Comparison of ENCODE assay signal across 18 cellular contexts in the genomic region with DNA sequence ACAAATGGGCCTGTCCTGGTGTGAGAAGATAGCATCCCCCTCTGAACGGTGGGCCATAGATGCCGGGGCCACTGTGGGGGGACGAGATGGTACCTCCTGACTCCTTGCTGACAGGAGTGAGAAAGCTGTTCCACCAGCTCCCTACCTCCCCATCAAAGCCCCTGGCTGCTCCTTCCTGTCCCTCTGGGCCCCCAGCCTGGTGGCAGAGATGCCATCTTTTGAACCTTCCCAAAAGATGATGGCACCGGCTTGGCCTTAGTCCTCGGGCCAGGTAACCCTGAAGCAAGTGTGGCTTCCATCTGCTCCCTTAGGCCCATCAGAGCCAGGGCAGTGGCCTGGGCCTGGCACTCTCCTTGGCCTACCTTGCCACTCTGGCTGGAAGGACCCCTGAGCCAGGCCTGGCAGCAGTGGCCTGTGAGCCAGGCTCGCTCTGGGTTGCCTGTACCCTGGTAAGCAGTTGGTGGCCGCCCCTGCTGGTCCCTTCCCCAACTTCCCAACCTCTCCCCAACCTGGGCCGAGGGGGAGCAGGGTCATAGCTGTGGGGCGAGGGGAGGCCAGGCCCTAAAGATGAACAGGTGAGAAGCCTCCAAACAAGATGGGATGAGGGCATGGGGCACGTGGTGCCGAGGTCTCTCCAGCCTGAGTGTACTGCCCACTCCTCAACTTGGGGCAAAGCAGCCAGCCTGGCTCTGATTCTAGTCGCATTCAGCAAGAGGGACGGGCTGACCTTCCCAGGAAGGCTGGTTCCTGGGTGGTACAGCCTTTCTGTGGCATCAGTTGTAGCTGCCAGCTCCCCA. TPM values are rescaled to one million over a fixed set of nuclear protein-coding genes. Genes with fewer than 3 reads are reported as not detected.
A peak's percentile ranks its signal among the peaks of the same experiment; 100 is the strongest.
DNase-seq lines count a peak whose midpoint lies in the region; ATAC-seq, FAIRE-seq and TF ChIP-seq lines count a peak whose summit lies in the region.
"Had no signal": no experiment of that assay in that cellular context is flagged by ENCODE, and none has a peak within 500 bp of the region (broad histone marks: within the 10 kb centered on the region; RNA-seq: fewer than 3 reads in every experiment).

No MANE protein-coding gene starts in this region.

- H3K4ac ChIP-seq in H9 (ENCODE audit: low read depth, low read length), result no peak overlapping the region

- intact Hi-C loops in activated CD8-positive, alpha-beta T cell treated with anti-CD3 and anti-CD28 coated beads for 36 hours (cut with micrococcal nuclease), result no loop called here
- intact Hi-C loops in endothelial cell of umbilical vein (cut with micrococcal nuclease), result no loop called here

- H3K23ac ChIP-seq in H9 (ENCODE audit: insufficient read length, low read depth, low read length), result no peak overlapping the region

- no peak overlapping the region for H2BK12ac ChIP-seq in H9 (ENCODE audit: insufficient read length, low read depth, low read length)

- dilution Hi-C loops in endothelial cell of umbilical vein (cut with MboI; ENCODE audit: extremely low pct_ligation_motif_present, low sequenced_read_pairs), result no loop called here

- H3K27ac Mint-ChIP-seq in activated CD8-positive, alpha-beta T cell treated with anti-CD3 and anti-CD28 coated beads for 36 hours, result peak overlapping the region; percentile 34
- no peak overlapping the region for H3K27ac Mint-ChIP-seq in activated CD8-positive, alpha-beta T cell treated with anti-CD3 and anti-CD28 coated beads, Interleukin-2, amount 10 ng/mL, durations not matched to agents 7 days and 5 days
- H3K27ac Mint-ChIP-seq in IgD-negative memory B cell (peak overlapping the region in 2 of 3 donors; percentile 63 to 74), H9 (no peak overlapping the region)
- H3K27ac Mint-ChIP-seq: activated B cell treated with CpG ODN at 0.5 μM for 24 hours; T-helper 1 cell treated with Interleukin-12 subunit alpha and Interleukin-12 subunit beta and Interleukin-4 antibody, amounts not matched to agents 30 μg/mL and 1 μg/mL, for 36 hours had no signal

- WGBS in H9 (ENCODE audit: extremely low coverage, insufficient read length, low lambda C conversion rate), result no CpG with 5 or more reads among the region's 13 CpGs

- H3K27ac ChIP-seq in endothelial cell of umbilical vein (ENCODE audit: insufficient read depth, low read depth, low read length) (no peak overlapping the region), H9 (ENCODE audit: insufficient read length, low read depth, low read length) (no peak overlapping the region), WERI-Rb-1 (no peak overlapping the region)
- H3K27ac ChIP-seq: BLaER1, heart left ventricle had no signal

- no peak for TF ChIP-seq CTCF in activated CD8-positive, alpha-beta T cell treated with anti-CD3 and anti-CD28 coated beads for 36 hours (IDR thresholded peaks at IDR 0.05)
- TF ChIP-seq CTCF in endothelial cell of umbilical vein (IDR thresholded peaks at IDR 0.05; ENCODE audit: extremely low read depth in 1 of 2, insufficient read depth in 1 of 2, low read depth in 1 of 2, low read length in 2 of 2) (no peak), H9 (conservative IDR thresholded peaks at IDR 0.05) (no peak), WERI-Rb-1 (IDR thresholded peaks at IDR 0.05; ENCODE audit: low read depth, low read length) (no peak)

- H3K9ac ChIP-seq in endothelial cell of umbilical vein (replicated peaks; ENCODE audit: extremely low read depth, insufficient read depth, low read length) (no peak overlapping the region), H9 (ENCODE audit: extremely low read depth, insufficient read length, low read length) (no peak overlapping the region)
- H3K9ac ChIP-seq: BLaER1 had no signal

- no peak overlapping the region for H2BK5ac ChIP-seq in H9 (ENCODE audit: insufficient read length, low read length)

- no peak overlapping the region for H4K91ac ChIP-seq in H9 (ENCODE audit: insufficient read length, low read depth, low read length)

- no peaks in the 10 kb centered on the region for H3K9me3 Mint-ChIP-seq in activated CD8-positive, alpha-beta T cell treated with anti-CD3 and anti-CD28 coated beads for 36 hours
- H3K9me3 Mint-ChIP-seq in activated CD8-positive, alpha-beta T cell treated with anti-CD3 and anti-CD28 coated beads, Interleukin-2, amount 10 ng/mL, durations not matched to agents 7 days and 5 days (ENCODE audit: insufficient read depth), result no peaks in the 10 kb centered on the region
- H3K9me3 Mint-ChIP-seq in IgD-negative memory B cell (no peaks in the 10 kb centered on the region), H9 (no peaks in the 10 kb centered on the region)
- H3K9me3 Mint-ChIP-seq: activated B cell treated with CpG ODN at 0.5 μM for 24 hours; T-helper 1 cell treated with Interleukin-12 subunit alpha and Interleukin-12 subunit beta and Interleukin-4 antibody, amounts not matched to agents 30 μg/mL and 1 μg/mL, for 36 hours had no signal

- H3K4me1 Mint-ChIP-seq in activated CD8-positive, alpha-beta T cell treated with anti-CD3 and anti-CD28 coated beads for 36 hours (ENCODE audit: low read depth), result peaks cover 12% of the 10 kb centered on the region
- no peaks in the 10 kb centered on the region for H3K4me1 Mint-ChIP-seq in activated CD8-positive, alpha-beta T cell treated with anti-CD3 and anti-CD28 coated beads, Interleukin-2, amount 10 ng/mL, durations not matched to agents 7 days and 5 days (ENCODE audit: low read depth)
- H3K4me1 Mint-ChIP-seq in IgD-negative memory B cell, result peaks cover under 1 to 2% (median 2%) of the 10 kb centered on the region in 3 donors
- peaks cover 5 to 6% of the 10 kb centered on the region in 2 experiments for H3K4me1 Mint-ChIP-seq in H9

- no peak overlapping the region for H4K8ac ChIP-seq in H9 (replicated peaks; ENCODE audit: insufficient read length, low read depth, low read length)

- TF ChIP-seq POLR2A in endothelial cell of umbilical vein (IDR thresholded peaks at IDR 0.05; ENCODE audit: low read depth, low read length), result peak; percentile 41

- no peak for DNase-seq in activated CD8-positive, alpha-beta T cell treated with anti-CD3 and anti-CD28 coated beads for 36 hours
- no peak for DNase-seq in activated CD8-positive, alpha-beta T cell treated with anti-CD3 and anti-CD28 coated beads, Interleukin-2, amount 10 ng/mL, durations not matched to agents 7 days and 5 days
- no peak for DNase-seq in endothelial cell of umbilical vein (ENCODE audit: low read depth, low spot score)
- peak; percentile 23 for DNase-seq in stimulated activated CD8-positive, alpha-beta memory T cell treated with anti-CD3 and anti-CD28 coated beads, Interleukin-4, amount 100 ng/mL, for 48 hours
- no peak for DNase-seq in H9
- DNase-seq in WERI-Rb-1, result no peak
- DNase-seq in iPS-NIHi11 (ENCODE audit: low spot score), result no peak
- DNase-seq: activated B cell treated with CpG ODN at 0.5 μM for 24 hours; activated naive CD4-positive, alpha-beta T cell; GF-D8; heart left ventricle; KBM-7; NCI-H2081 treated with DMSO at 0.1 percent for 48 hours; NCI-H524 had no signal

- H2BK120ac ChIP-seq in H9 (ENCODE audit: low read depth, low read length, poor library complexity, severe bottlenecking), result no peak overlapping the region

- H3K4me1 ChIP-seq in endothelial cell of umbilical vein (ENCODE audit: control insufficient read depth, extremely low read depth, insufficient read depth, low read length) (peaks cover 26% of the 10 kb centered on the region), H9 (ENCODE audit: insufficient read depth, low read length) (no peaks in the 10 kb centered on the region)
- H3K4me1 ChIP-seq: BLaER1 had no signal

- H4K20me1 ChIP-seq in endothelial cell of umbilical vein (replicated peaks; ENCODE audit: control insufficient read depth, extremely low read depth, insufficient read depth, low read length) (no peaks in the 10 kb centered on the region), H9 (ENCODE audit: control insufficient read depth, insufficient read depth, insufficient read length) (no peaks in the 10 kb centered on the region)

- no peak overlapping the region for H2BK20ac ChIP-seq in H9 (ENCODE audit: low read depth, low read length, poor library complexity, severe bottlenecking)

- H2BK15ac ChIP-seq in H9 (ENCODE audit: low read depth, low read length), result no peak overlapping the region

- CTCF ChIA-PET in activated CD8-positive, alpha-beta T cell treated with anti-CD3 and anti-CD28 coated beads for 36 hours (lab: Charles Lee), result interaction anchor here (2.2 kb wide), 1 partner anchor 67 kb away, joined by 4 read pairs; no protein-coding TSS in a partner anchor
- CTCF ChIA-PET in activated CD8-positive, alpha-beta T cell treated with anti-CD3 and anti-CD28 coated beads, Interleukin-2, amount 10 ng/mL, durations not matched to agents 7 days and 5 days (lab: Charles Lee), result interaction anchor here (0.6 kb wide), 1 partner anchor 149 kb away, joined by 4 read pairs; no protein-coding TSS in a partner anchor
- CTCF ChIA-PET in endothelial cell of umbilical vein (lab: Charles Lee), result interaction anchor here (1.8 kb wide), 1 partner anchor 149 kb away, joined by 5 read pairs; no protein-coding TSS in a partner anchor

- no peaks in the 10 kb centered on the region for H3K9me1 ChIP-seq in endothelial cell of umbilical vein (replicated peaks; ENCODE audit: control insufficient read depth, extremely low read depth, insufficient read depth, low read length)

- no peak overlapping the region for H2AK5ac ChIP-seq in H9 (ENCODE audit: insufficient read length, low read length)

- no peaks in the 10 kb centered on the region for H3K27me3 Mint-ChIP-seq in activated CD8-positive, alpha-beta T cell treated with anti-CD3 and anti-CD28 coated beads for 36 hours
- no peaks in the 10 kb centered on the region for H3K27me3 Mint-ChIP-seq in activated CD8-positive, alpha-beta T cell treated with anti-CD3 and anti-CD28 coated beads, Interleukin-2, amount 10 ng/mL, durations not matched to agents 7 days and 5 days (ENCODE audit: low read depth)
- no peaks in the 10 kb centered on the region for H3K27me3 Mint-ChIP-seq in IgD-negative memory B cell
- no peaks in the 10 kb centered on the region for H3K27me3 Mint-ChIP-seq in H9 (ENCODE audit: low read depth)
- H3K27me3 Mint-ChIP-seq: activated B cell treated with CpG ODN at 0.5 μM for 24 hours had no signal

- BruUV-seq in endothelial cell of umbilical vein (replicated peaks; lab: Mats Ljungman, UMichigan), result no TSS peak

- peaks cover 35% of the 10 kb centered on the region for H3K36me3 Mint-ChIP-seq in activated CD8-positive, alpha-beta T cell treated with anti-CD3 and anti-CD28 coated beads for 36 hours (ENCODE audit: low read depth)
- H3K36me3 Mint-ChIP-seq in activated CD8-positive, alpha-beta T cell treated with anti-CD3 and anti-CD28 coated beads, Interleukin-2, amount 10 ng/mL, durations not matched to agents 7 days and 5 days (ENCODE audit: low read depth), result peaks cover 38% of the 10 kb centered on the region
- H3K36me3 Mint-ChIP-seq in IgD-negative memory B cell (peaks cover 3% of the 10 kb centered on the region), H9 (ENCODE audit: insufficient read depth in 1 of 3, low read depth in 3 of 3) (peaks cover 18 to 61% (median 47%) of the 10 kb centered on the region in 3 experiments)

- H3K4me3 ChIP-seq in endothelial cell of umbilical vein (replicated peaks in 1 of 3; ENCODE audit: insufficient read depth in 1 of 3, low read depth in 1 of 3, low read length in 3 of 3), result no peak overlapping the region
- H3K4me3 ChIP-seq in WERI-Rb-1 (ENCODE audit: low read depth, low read length), result no peak overlapping the region
- H3K4me3 ChIP-seq: BLaER1, heart left ventricle had no signal

- no peak overlapping the region for H3K14ac ChIP-seq in H9 (ENCODE audit: insufficient read depth, low read length)

- H3K36me3 ChIP-seq in endothelial cell of umbilical vein (ENCODE audit: control insufficient read depth in 2 of 2, extremely low read depth in 1 of 2, insufficient read depth in 2 of 2, low read length in 2 of 2) (peaks cover 15 to 45% of the 10 kb centered on the region in 2 experiments), WERI-Rb-1 (peaks cover 84% of the 10 kb centered on the region)

- H3K56ac ChIP-seq in H9 (ENCODE audit: insufficient read length, low read depth, low read length), result no peak overlapping the region

- H4K5ac ChIP-seq in H9 (ENCODE audit: insufficient read length, low read depth, low read length), result no peak overlapping the region

- no peak overlapping the region for H3K4me2 ChIP-seq in endothelial cell of umbilical vein (ENCODE audit: insufficient read depth, low read length)
- H3K4me2 ChIP-seq in H9 (ENCODE audit: insufficient read depth, insufficient read length, low read length), result no peak overlapping the region
- H3K4me2 ChIP-seq: BLaER1 had no signal

- H3K27me3 ChIP-seq in endothelial cell of umbilical vein (ENCODE audit: control insufficient read depth in 2 of 2, insufficient read depth in 2 of 2, low read length in 2 of 2), result no peaks in the 10 kb centered on the region
- no peaks in the 10 kb centered on the region for H3K27me3 ChIP-seq in H9 (ENCODE audit: insufficient read depth, low read length)
- H3K27me3 ChIP-seq in WERI-Rb-1 (ENCODE audit: insufficient read depth, low read depth, severe bottlenecking), result no peaks in the 10 kb centered on the region
- H3K27me3 ChIP-seq: BLaER1, heart left ventricle had no signal

- H3T11ph ChIP-seq in H9 (ENCODE audit: low read length), result no peak overlapping the region

- H3K23me2 ChIP-seq in H9 (ENCODE audit: insufficient read length, low read depth, low read length, poor library complexity, severe bottlenecking), result no peaks in the 10 kb centered on the region

- H3K18ac ChIP-seq in H9 (ENCODE audit: insufficient read length, low read depth, low read length), result no peak overlapping the region

- no peaks in the 10 kb centered on the region for H3K79me1 ChIP-seq in H9 (ENCODE audit: insufficient read depth, low read depth, low read length, poor library complexity, severe bottlenecking)

- H3K9me3 ChIP-seq in endothelial cell of umbilical vein (replicated peaks; ENCODE audit: control insufficient read depth, insufficient read depth, low read length) (no peaks in the 10 kb centered on the region), H9 (ENCODE audit: control insufficient read depth, low read depth, low read length) (no peaks in the 10 kb centered on the region), WERI-Rb-1 (ENCODE audit: severe bottlenecking) (no peaks in the 10 kb centered on the region)
- H3K9me3 ChIP-seq: BLaER1, heart left ventricle had no signal

- H3K79me2 ChIP-seq in endothelial cell of umbilical vein (ENCODE audit: control insufficient read depth, insufficient read depth, low read length) (no peaks in the 10 kb centered on the region), H9 (ENCODE audit: insufficient read depth, low read length) (no peaks in the 10 kb centered on the region)

- POLR2A ChIA-PET in activated CD8-positive, alpha-beta T cell treated with anti-CD3 and anti-CD28 coated beads for 36 hours (lab: Charles Lee), result interaction anchor here (1.0 to 1.4 kb wide), 2 partner anchors 34 to 93 kb away, joined by 3 read pairs; no protein-coding TSS in a partner anchor
- POLR2A ChIA-PET in activated CD8-positive, alpha-beta T cell treated with anti-CD3 and anti-CD28 coated beads, Interleukin-2, amount 10 ng/mL, durations not matched to agents 7 days and 5 days (lab: Charles Lee), result interaction anchor here (0.7 kb wide), 1 partner anchor 473 kb away, joined by 3 read pairs; no protein-coding TSS in a partner anchor
- POLR2A ChIA-PET in endothelial cell of umbilical vein (lab: Charles Lee), result interaction anchor here (0.6 kb wide), 1 partner anchor 45 kb away, joined by 3 read pairs; no protein-coding TSS in a partner anchor

- no peak for ATAC-seq in activated CD8-positive, alpha-beta T cell treated with anti-CD3 and anti-CD28 coated beads for 36 hours
- no peak for ATAC-seq in activated CD8-positive, alpha-beta T cell treated with anti-CD3 and anti-CD28 coated beads, Interleukin-2, amount 10 ng/mL, durations not matched to agents 7 days and 5 days
- ATAC-seq: heart left ventricle had no signal

- no peak overlapping the region for H3K4me3 Mint-ChIP-seq in activated CD8-positive, alpha-beta T cell treated with anti-CD3 and anti-CD28 coated beads for 36 hours
- H3K4me3 Mint-ChIP-seq in activated CD8-positive, alpha-beta T cell treated with anti-CD3 and anti-CD28 coated beads, Interleukin-2, amount 10 ng/mL, durations not matched to agents 7 days and 5 days, result no peak overlapping the region
- H3K4me3 Mint-ChIP-seq in IgD-negative memory B cell (peak overlapping the region in 1 of 4 donors; percentile 7), H9 (no peak overlapping the region)
- H3K4me3 Mint-ChIP-seq: activated B cell treated with CpG ODN at 0.5 μM for 24 hours; T-helper 1 cell treated with Interleukin-12 subunit alpha and Interleukin-12 subunit beta and Interleukin-4 antibody, amounts not matched to agents 30 μg/mL and 1 μg/mL, for 36 hours had no signal

- H2AFZ ChIP-seq in endothelial cell of umbilical vein (ENCODE audit: low read depth, low read length), result no peak overlapping the region
- H2AFZ ChIP-seq in H9 (ENCODE audit: low read length), result no peak overlapping the region

- no peak for FAIRE-seq in endothelial cell of umbilical vein (lab: Jason Lieb, UNC)
- FAIRE-seq: keratinocyte had no signal

RNA-seq across cellular contexts. Expression of a gene that starts 34.7 kb away (rescaled TPM):
- 10 to 100 TPM; 44.1 to 45.7 TPM for total RNA-seq in activated CD8-positive, alpha-beta T cell treated with anti-CD3 and anti-CD28 coated beads for 36 hours
- total RNA-seq in activated CD8-positive, alpha-beta T cell treated with anti-CD3 and anti-CD28 coated beads, Interleukin-2, amount 10 ng/mL, durations not matched to agents 7 days and 5 days, result 10 to 100 TPM; 32.3 to 33.3 TPM
- polyA plus RNA-seq in IgD-negative memory B cell (30.5 TPM), endothelial cell of umbilical vein (72.7 and 76.2 TPM in 2 replicates)
- total RNA-seq in endothelial cell of umbilical vein (38.5 and 43.9 TPM in 2 replicates), H9 (2021) (16.5 and 16.7 TPM in 2 replicates)
- polyA plus RNA-seq in endothelial cell of umbilical vein (2011; cell fraction: cytosol; rRNA removed), result 42.3 and 47.8 TPM in 2 replicates
- polyA plus RNA-seq in endothelial cell of umbilical vein (2011; cell fraction: nucleus; rRNA removed), result 226 and 245 TPM in 2 replicates
- polyA plus RNA-seq in endothelial cell of umbilical vein (2012), result 27.1 and 29.9 TPM in 2 replicates
- 55.6 and 66.1 TPM in 2 replicates for polyA minus RNA-seq in endothelial cell of umbilical vein
- polyA minus RNA-seq in endothelial cell of umbilical vein (2011; cell fraction: cytosol; rRNA and poly(A)+ RNA removed), result 16.0 TPM
- polyA minus RNA-seq in endothelial cell of umbilical vein (2011; cell fraction: nucleus; rRNA and poly(A)+ RNA removed), result 49.6 and 75.2 TPM in 2 replicates

Comparison
In these comparisons a context has a peak if more than half of its experiments do, and no peak if none do; other contexts are left out.
1. H3K27ac Mint-ChIP-seq: peak in activated CD8-positive, alpha-beta T cell treated with anti-CD3 and anti-CD28 coated beads for 36 hours (single experiment) and IgD-negative memory B cell (2 of 3); none in activated CD8-positive, alpha-beta T cell treated with anti-CD3 and anti-CD28 coated beads, Interleukin-2, amount 10 ng/mL, durations not matched to agents 7 days and 5 days (single experiment) and H9 (0 of 3).